In the genomic region with DNA sequence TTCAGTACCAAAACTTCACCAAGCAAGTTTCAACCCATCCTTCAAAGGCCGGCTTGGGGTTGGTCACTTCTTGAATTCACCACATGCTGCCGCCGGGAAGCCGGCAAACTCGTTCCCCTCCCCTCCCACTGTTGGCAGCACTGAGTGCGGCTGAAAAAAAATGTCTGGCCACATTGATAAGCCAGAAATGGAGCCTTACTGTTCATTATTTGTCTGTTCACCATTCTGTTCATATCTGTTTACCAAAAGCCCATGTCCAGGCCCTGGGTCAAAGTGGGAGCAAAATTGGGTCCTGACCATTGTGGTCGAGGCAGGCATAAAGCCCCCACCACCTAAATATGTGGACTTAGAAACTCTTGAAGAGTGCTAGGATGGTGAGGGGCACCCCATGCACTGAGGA, we compare ENCODE assay signal across 31 cellular contexts. TPM values are rescaled to one million over a fixed set of nuclear protein-coding genes. Genes with fewer than 3 reads are reported as not detected.
DNase-seq lines count a peak whose midpoint lies in the region; ATAC-seq, FAIRE-seq and TF ChIP-seq lines count a peak whose summit lies in the region.
"Had no signal": no experiment of that assay in that cellular context is flagged by ENCODE, and none has a peak within 500 bp of the region (broad histone marks: within the 10 kb centered on the region; RNA-seq: fewer than 3 reads in every experiment).

No MANE protein-coding gene starts in this region.

- H3K4me1 ChIP-seq in HepG2 (ENCODE audit: insufficient read depth, low read length): peaks cover 37% of the 10 kb centered on the region
- H3K4me1 ChIP-seq: right lobe of liver had no signal

- no peak for DNase-seq in Calu3
- peak; percentile 83 for DNase-seq in OCI-M1 (lab: John Stamatoyannopoulos, UW)
- peak; percentile 35 for DNase-seq in bronchial epithelial cell (ENCODE audit: low read depth)
- DNase-seq in HepG2 (ENCODE audit: low spot score): no peak
- no peak for DNase-seq in GM19238 (ENCODE audit: insufficient read length, low spot score)
- DNase-seq in NCI-H345 treated with DMSO at 0.1 percent for 48 hours (lab: John Stamatoyannopoulos, UW; ENCODE audit: unreplicated experiment): no peak
- DNase-seq: activated CD4-positive, CD25-positive, alpha-beta regulatory T cell; activated CD8-positive, alpha-beta memory T cell treated with anti-CD3 and anti-CD28 coated beads, Interleukin-2, amount 10 ng/mL, durations not matched to agents 7 days and 5 days; activated T-cell treated with anti-CD3 and anti-CD28 coated beads, Interleukin-2, amount 50 U/mL, for 4 hours; CD4-positive, CD25-positive, alpha-beta regulatory T cell; dermis blood vessel endothelial cell; EL; H9; Karpas-422; left colon; NCI-H1417 treated with DMSO at 0.1 percent for 48 hours; NCI-H2029 treated with DMSO at 0.1 percent for 48 hours; NCI-H2227 treated with DMSO at 0.1 percent for 48 hours; SHP77 treated with DMSO at 0.1 percent for 48 hours; stimulated activated CD4-positive, alpha-beta T cell treated with anti-CD3 and anti-CD28 coated beads, Interleukin-12 subunit alpha, Interleukin-12 subunit beta, amount 100 ng/mL, for 4 hours; stimulated activated CD4-positive, alpha-beta T cell treated with anti-CD3 and anti-CD28 coated beads, Interleukin-2, amount 100 ng/mL, for 48 hours had no signal

- no peak overlapping the region for H3K9ac ChIP-seq in HepG2 (ENCODE audit: insufficient read depth, low read depth, low read length)

- FAIRE-seq in bronchial epithelial cell (lab: Jason Lieb, UNC): no peak
- FAIRE-seq in HepG2 (lab: Jason Lieb, UNC): no peak
- FAIRE-seq: A549 had no signal

- peaks cover 39% of the 10 kb centered on the region for H3K4me1 Mint-ChIP-seq in Calu3 (ENCODE audit: low read depth, unreplicated experiment)

- intact Hi-C loops in Calu3 (cut with micrococcal nuclease; ENCODE audit: unreplicated experiment) (no loop called here), HepG2 (cut with micrococcal nuclease; ENCODE audit: unreplicated experiment) (no loop called here)

- no peaks in the 10 kb centered on the region for H3K9me3 Mint-ChIP-seq in Calu3 (ENCODE audit: low read depth, unreplicated experiment)
- H3K9me3 Mint-ChIP-seq: activated T-cell treated with anti-CD3 and anti-CD28 coated beads, Interleukin-2, amount 50 U/mL, for 4 hours; central memory CD8-positive, alpha-beta T cell; H9; neural crest cell; T-helper 2 cell treated with Interferon-gamma antibody and Interleukin-4, amounts not matched to agents 5 μg/mL and 100 μg/mL, for 36 hours had no signal

- ATAC-seq in HepG2 (peak; percentile 18; the same call in 2 of the 3 replicates), GM18520 (IDR thresholded peaks at IDR 0.05; ENCODE audit: unreplicated experiment) (no peak), GM21717 (IDR thresholded peaks at IDR 0.05; ENCODE audit: unreplicated experiment) (no peak)
- ATAC-seq: activated CD8-positive, alpha-beta memory T cell treated with anti-CD3 and anti-CD28 coated beads, Interleukin-2, amount 10 ng/mL, durations not matched to agents 7 days and 5 days; activated T-cell treated with anti-CD3 and anti-CD28 coated beads, Interleukin-2, amount 50 U/mL, for 4 hours; gastroesophageal sphincter; left colon; Panc1 had no signal

- no peak for TF ChIP-seq RAD21 in HepG2 (CRISPR knock-in tag; IDR thresholded peaks at IDR 0.05)

- H3K4me2 ChIP-seq in HepG2 (ENCODE audit: low read depth, low read length): no peak overlapping the region; the same call in 1 of the 2 replicates
- H3K4me2 ChIP-seq: A549 had no signal

- H4K20me1 ChIP-seq in HepG2 (ENCODE audit: insufficient read depth, low read length): no peaks in the 10 kb centered on the region

- CTCF ChIA-PET in Calu3 (lab: Charles Lee): no interaction called here
- CTCF ChIA-PET in HepG2 (lab: Yijun Ruan, JAX; ENCODE audit: low intra/inter-chr PET ratio, low total read pairs): interaction anchor here (3.1 kb wide), 1 partner anchor 31 kb away, joined by 22 read pairs; no protein-coding TSS in a partner anchor

- no peak overlapping the region for H3K27ac ChIP-seq in HepG2 (ENCODE audit: extremely low read length, insufficient read depth, low read length)
- H3K27ac ChIP-seq: A549, gastroesophageal sphincter, right lobe of liver, tibial nerve had no signal

- H2AFZ ChIP-seq in HepG2 (ENCODE audit: low read length): no peak overlapping the region

- POLR2A ChIA-PET in HepG2 (lab: Yijun Ruan, JAX): no interaction called here

- peak overlapping the region; percentile 21 for H3K27ac Mint-ChIP-seq in Calu3 (ENCODE audit: unreplicated experiment)
- H3K27ac Mint-ChIP-seq: activated CD8-positive, alpha-beta memory T cell treated with anti-CD3 and anti-CD28 coated beads, Interleukin-2, amount 10 ng/mL, durations not matched to agents 7 days and 5 days; CD4-positive, CD25-positive, alpha-beta regulatory T cell; T-helper 2 cell treated with Interferon-gamma antibody and Interleukin-4, amounts not matched to agents 5 μg/mL and 100 μg/mL, for 36 hours had no signal

- H3K27me3 ChIP-seq in bronchial epithelial cell (ENCODE audit: control insufficient read depth, insufficient read depth, low read length) (no peaks in the 10 kb centered on the region), HepG2 (ENCODE audit: control insufficient read depth in 1 of 2, insufficient read depth in 2 of 2, low read length in 2 of 2) (peaks cover 2 to 25% of the 10 kb centered on the region in 2 experiments; a peak in 2 of 5 replicates)
- H3K27me3 ChIP-seq: gastroesophageal sphincter, right lobe of liver, tibial nerve had no signal

- no peaks in the 10 kb centered on the region for H3K36me3 ChIP-seq in bronchial epithelial cell (ENCODE audit: control insufficient read depth, insufficient read depth, low read length)
- no peaks in the 10 kb centered on the region for H3K36me3 ChIP-seq in HepG2 (replicated peaks in 1 of 2; ENCODE audit: control insufficient read depth in 1 of 2, insufficient read depth in 2 of 2, low read length in 2 of 2)
- H3K36me3 ChIP-seq: right lobe of liver had no signal

- TF ChIP-seq CTCF in Calu3 (IDR thresholded peaks at IDR 0.05; ENCODE audit: unreplicated experiment): no peak
- no peak for TF ChIP-seq CTCF in bronchial epithelial cell (IDR thresholded peaks at IDR 0.05; ENCODE audit: insufficient read depth, low read length, severe bottlenecking)
- TF ChIP-seq CTCF in HepG2 (CRISPR knock-in tag; IDR thresholded peaks at IDR 0.05): no peak

- no peaks in the 10 kb centered on the region for H3K79me2 ChIP-seq in HepG2 (ENCODE audit: insufficient read depth, low read length)

- no TSS peak for BruUV-seq in Calu3 (replicated peaks; lab: Mats Ljungman, UMichigan)
- BruUV-seq in HepG2 (replicated peaks; lab: Mats Ljungman, UMichigan): no TSS peak

- H3K4me3 ChIP-seq in bronchial epithelial cell (ENCODE audit: low read depth, low read length) (no peak overlapping the region), HepG2 (replicated peaks in 1 of 3; ENCODE audit: insufficient read depth in 1 of 3, low read depth in 2 of 3, low read length in 3 of 3) (no peak overlapping the region)
- H3K4me3 ChIP-seq: A549, gastroesophageal sphincter, right lobe of liver, tibial nerve had no signal

- in situ Hi-C loops in HepG2 (cut with HindIII; ENCODE audit: extremely low pct_ligation_motif_present, low pct_unique_long_range_greater_than_20kb): loop anchor here (25.0 kb wide), 1 partner anchor 382 kb away; no protein-coding TSS in a partner anchor

- peaks cover 12% of the 10 kb centered on the region for H3K36me3 Mint-ChIP-seq in Calu3 (ENCODE audit: insufficient read depth, unreplicated experiment)
- H3K36me3 Mint-ChIP-seq: CD4-positive, CD25-positive, alpha-beta regulatory T cell had no signal

- no peaks in the 10 kb centered on the region for H3K9me3 ChIP-seq in HepG2 (ENCODE audit: low read length)
- H3K9me3 ChIP-seq: A549, gastroesophageal sphincter, right lobe of liver, tibial nerve had no signal

- 29% methylated on average over 4 of the region's 7 CpGs for WGBS in HepG2 (ENCODE audit: low lambda C conversion rate)

- H3K27me3 Mint-ChIP-seq in Calu3 (ENCODE audit: unreplicated experiment): no peaks in the 10 kb centered on the region
- H3K27me3 Mint-ChIP-seq: activated CD8-positive, alpha-beta memory T cell treated with anti-CD3 and anti-CD28 coated beads, Interleukin-2, amount 10 ng/mL, durations not matched to agents 7 days and 5 days; CD4-positive, CD25-positive, alpha-beta regulatory T cell; central memory CD8-positive, alpha-beta T cell had no signal

- no peak for TF ChIP-seq EP300 in HepG2 (IDR thresholded peaks at IDR 0.05; ENCODE audit: low read depth in 2 of 2, low read length in 2 of 2)
- no peak for TF ChIP-seq EP300 in HepG2 (CRISPR knock-in tag; IDR thresholded peaks at IDR 0.05; ENCODE audit: borderline replicate concordance)

- TF ChIP-seq POLR2A in HepG2 (IDR thresholded peaks at IDR 0.05; ENCODE audit: insufficient read depth in 1 of 2, low read depth in 2 of 2, low read length in 2 of 2): no peak

- no peak overlapping the region for H3K4me3 Mint-ChIP-seq in Calu3 (ENCODE audit: low read depth, unreplicated experiment)
- H3K4me3 Mint-ChIP-seq: activated CD8-positive, alpha-beta memory T cell treated with anti-CD3 and anti-CD28 coated beads, Interleukin-2, amount 10 ng/mL, durations not matched to agents 7 days and 5 days; activated T-cell treated with anti-CD3 and anti-CD28 coated beads, Interleukin-2, amount 50 U/mL, for 4 hours; central memory CD8-positive, alpha-beta T cell; H9; neural crest cell; T-helper 2 cell treated with Interferon-gamma antibody and Interleukin-4, amounts not matched to agents 5 μg/mL and 100 μg/mL, for 36 hours had no signal

RNA-seq across cellular contexts. Expression of gene HSP90AA1, which starts 7.3 kb away (rescaled TPM):
- total RNA-seq in Calu3 (2022): 1,038 and 1,111 TPM in 2 replicates
- 140 and 280 TPM in 2 replicates for total RNA-seq in bronchial epithelial cell
- 636 and 1,509 TPM in 2 replicates for total RNA-seq in HepG2 (2016; rRNA removed; fragmentation: Illumina TruSeq; extraction: Trizol)
- 68.9 and 73.7 TPM in 2 replicates for total RNA-seq in HepG2 (2016; cell fraction: cytosol; rRNA removed; fragmentation: Illumina TruSeq; extraction: Trizol; ENCODE audit: low read depth)
- 651 and 1,441 TPM in 2 replicates for total RNA-seq in HepG2 (2016; cell fraction: insoluble cytoplasmic fraction; rRNA removed; fragmentation: Illumina TruSeq; extraction: Trizol)
- total RNA-seq in HepG2 (2016; cell fraction: membrane; rRNA removed; fragmentation: Illumina TruSeq; extraction: Trizol): 133 and 157 TPM in 2 replicates
- 507 and 548 TPM in 2 replicates for total RNA-seq in HepG2 (2016; cell fraction: nucleus; rRNA removed; fragmentation: Illumina TruSeq; extraction: Trizol)
- 205 and 262 TPM in 2 replicates for polyA plus RNA-seq in HepG2 (2011; rRNA removed)
- polyA plus RNA-seq in HepG2 (2011; cell fraction: cytosol; rRNA removed): 127 and 221 TPM in 2 replicates
- polyA plus RNA-seq in HepG2 (2011; cell fraction: nucleus; rRNA removed): 46.7 and 79.9 TPM in 2 replicates
- 319 and 504 TPM in 2 replicates for polyA plus RNA-seq in HepG2 (2012)
- 49.1 and 55.8 TPM in 2 replicates for polyA plus RNA-seq in HepG2 (2016; cell fraction: cytosol; fragmentation: Illumina TruSeq; extraction: Trizol; ENCODE audit: low read depth)
- polyA plus RNA-seq in HepG2 (2016; cell fraction: insoluble cytoplasmic fraction; fragmentation: Illumina TruSeq; extraction: Trizol; ENCODE audit: low read depth): 1,691 and 1,814 TPM in 2 replicates
- polyA plus RNA-seq in HepG2 (2016; cell fraction: membrane; fragmentation: Illumina TruSeq; extraction: Trizol; ENCODE audit: low read depth): 108 and 125 TPM in 2 replicates
- 669 and 675 TPM in 2 replicates for polyA plus RNA-seq in HepG2 (2016; cell fraction: nucleus; fragmentation: Illumina TruSeq; extraction: Trizol; ENCODE audit: insufficient read depth, low read depth)
- 117 and 458 TPM in 2 replicates for polyA minus RNA-seq in HepG2 (2011; rRNA and poly(A)+ RNA removed; ENCODE audit: low replicate concordance)
- polyA minus RNA-seq in HepG2 (2011; cell fraction: cytosol; rRNA and poly(A)+ RNA removed): 494 and 532 TPM in 2 replicates
- polyA minus RNA-seq in HepG2 (2011; cell fraction: nucleus; rRNA and poly(A)+ RNA removed): 134 and 221 TPM in 2 replicates

RNA-seq across cellular contexts. Expression of gene WDR20, which starts 45.6 kb away (rescaled TPM):
- total RNA-seq in Calu3 (2022) (33.0 and 37.6 TPM in 2 replicates), bronchial epithelial cell (18.9 and 20.0 TPM in 2 replicates), HepG2 (2016; rRNA removed; fragmentation: Illumina TruSeq; extraction: Trizol) (23.2 and 30.5 TPM in 2 replicates)
- 24.1 and 25.7 TPM in 2 replicates for total RNA-seq in HepG2 (2016; cell fraction: cytosol; rRNA removed; fragmentation: Illumina TruSeq; extraction: Trizol; ENCODE audit: low read depth)
- total RNA-seq in HepG2 (2016; cell fraction: insoluble cytoplasmic fraction; rRNA removed; fragmentation: Illumina TruSeq; extraction: Trizol): 25.8 and 28.7 TPM in 2 replicates
- total RNA-seq in HepG2 (2016; cell fraction: membrane; rRNA removed; fragmentation: Illumina TruSeq; extraction: Trizol): 29.7 and 34.1 TPM in 2 replicates
- 22.4 and 24.2 TPM in 2 replicates for total RNA-seq in HepG2 (2016; cell fraction: nucleus; rRNA removed; fragmentation: Illumina TruSeq; extraction: Trizol)
- 10.4 and 11.6 TPM in 2 replicates for polyA plus RNA-seq in HepG2 (2011; rRNA removed)
- 9.4 and 10.2 TPM in 2 replicates for polyA plus RNA-seq in HepG2 (2011; cell fraction: cytosol; rRNA removed)
- 11.4 and 12.2 TPM in 2 replicates for polyA plus RNA-seq in HepG2 (2011; cell fraction: nucleus; rRNA removed)
- 10.7 and 12.8 TPM in 2 replicates for polyA plus RNA-seq in HepG2 (2012)
- polyA plus RNA-seq in HepG2 (2016; cell fraction: cytosol; fragmentation: Illumina TruSeq; extraction: Trizol; ENCODE audit: low read depth): 3.0 and 3.7 TPM in 2 replicates
- polyA plus RNA-seq in HepG2 (2016; cell fraction: insoluble cytoplasmic fraction; fragmentation: Illumina TruSeq; extraction: Trizol; ENCODE audit: low read depth): 25.3 and 26.3 TPM in 2 replicates
- 7.5 and 8.4 TPM in 2 replicates for polyA plus RNA-seq in HepG2 (2016; cell fraction: membrane; fragmentation: Illumina TruSeq; extraction: Trizol; ENCODE audit: low read depth)
- 25.1 and 26.7 TPM in 2 replicates for polyA plus RNA-seq in HepG2 (2016; cell fraction: nucleus; fragmentation: Illumina TruSeq; extraction: Trizol; ENCODE audit: insufficient read depth, low read depth)
- 27.9 and 31.3 TPM in 2 replicates for polyA minus RNA-seq in HepG2 (2011; rRNA and poly(A)+ RNA removed; ENCODE audit: low replicate concordance)
- polyA minus RNA-seq in HepG2 (2011; cell fraction: cytosol; rRNA and poly(A)+ RNA removed): 14.9 and 18.5 TPM in 2 replicates
- 27.6 and 29.8 TPM in 2 replicates for polyA minus RNA-seq in HepG2 (2011; cell fraction: nucleus; rRNA and poly(A)+ RNA removed)

Comparison
In these comparisons a context has a peak if more than half of its experiments do, and no peak if none do; other contexts are left out.
1. DNase-seq: peak in OCI-M1 (single experiment) and bronchial epithelial cell (single experiment); none in Calu3 (single experiment), HepG2 (single experiment), GM19238 (single experiment) and NCI-H345 treated with DMSO at 0.1 percent for 48 hours (single experiment).